In the genomic region with DNA sequence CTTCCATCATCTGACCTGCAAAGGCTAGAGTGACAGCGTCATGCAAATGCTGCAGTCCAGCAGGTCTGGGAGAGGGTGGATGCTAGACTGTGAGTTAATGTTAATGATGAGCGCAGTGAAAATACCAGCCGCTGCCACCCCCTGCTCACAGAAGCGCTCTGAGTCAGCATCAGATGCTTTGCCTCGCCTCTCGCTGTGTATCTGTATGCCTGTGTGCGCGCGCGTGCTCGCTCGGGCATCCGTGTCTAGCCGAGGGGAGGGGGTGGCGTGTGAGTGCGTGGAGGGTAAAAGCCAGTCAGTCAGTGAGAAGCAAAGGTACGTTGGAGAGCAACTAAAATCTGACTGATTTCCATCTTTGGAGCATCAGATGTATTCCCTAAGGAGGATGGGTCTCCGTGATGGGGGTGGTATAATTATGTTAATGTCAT, we compare ENCODE assay signal across 8 cellular contexts.
DNase-seq lines count a peak whose midpoint lies in the region; ATAC-seq and TF ChIP-seq lines count a peak whose summit lies in the region.

No MANE protein-coding gene starts in this region.

- H3K4me3 ChIP-seq in urinary bladder (ENCODE audit: low read depth, low read length), result peak overlapping the region; percentile 28

- no peaks in the 10 kb centered on the region for H3K9me3 Mint-ChIP-seq in endothelial cell (ENCODE audit: unreplicated experiment)

- no peak for TF ChIP-seq CTCF in endothelial cell (IDR thresholded peaks at IDR 0.05; ENCODE audit: unreplicated experiment)

- H3K4me1 Mint-ChIP-seq in endothelial cell (ENCODE audit: unreplicated experiment), result no peaks in the 10 kb centered on the region

- H3K36me3 ChIP-seq in urinary bladder (ENCODE audit: insufficient read depth), result no peaks in the 10 kb centered on the region

- no peak overlapping the region for H3K4me3 Mint-ChIP-seq in endothelial cell (ENCODE audit: unreplicated experiment)

- H3K36me3 Mint-ChIP-seq in endothelial cell (ENCODE audit: low read depth, unreplicated experiment), result no peaks in the 10 kb centered on the region

- H3K27ac Mint-ChIP-seq in endothelial cell (ENCODE audit: unreplicated experiment), result no peak overlapping the region

- DNase-seq in DMS153 treated with DMSO at 0.1 percent for 48 hours (lab: John Stamatoyannopoulos, UW; ENCODE audit: unreplicated experiment) (peak; percentile 6), NCI-H526 treated with DMSO at 0.1 percent for 48 hours (lab: John Stamatoyannopoulos, UW) (peak; percentile 91), endothelial cell (ENCODE audit: low spot score) (peak; percentile 46), lung microvascular endothelial cell (ENCODE audit: low read depth in 2 of 2) (peak; percentile 42 to 92)
- no peak for DNase-seq in effector CD4-positive, alpha-beta T cell
- no peak for DNase-seq in activated naive CD4-positive, alpha-beta T cell treated with Interleukin-2 at 50 U/mL for 16 hours

- 16% methylated on average over 18 of the region's 18 CpGs for WGBS in urinary bladder

- no peak for ATAC-seq in HG03520 (IDR thresholded peaks at IDR 0.05; ENCODE audit: unreplicated experiment)

- H3K27me3 Mint-ChIP-seq in endothelial cell (ENCODE audit: unreplicated experiment), result no peaks in the 10 kb centered on the region

- no peak overlapping the region for H3K27ac ChIP-seq in urinary bladder (ENCODE audit: low read depth)

- H3K4me1 ChIP-seq in urinary bladder (ENCODE audit: insufficient read depth), result no peaks in the 10 kb centered on the region

Comparison
In these comparisons a context has a peak if more than half of its experiments do, and no peak if none do; other contexts are left out.
1. DNase-seq: peak in DMS153 treated with DMSO at 0.1 percent for 48 hours (single experiment), NCI-H526 treated with DMSO at 0.1 percent for 48 hours (single experiment), endothelial cell (single experiment) and lung microvascular endothelial cell (2 of 2); none in effector CD4-positive, alpha-beta T cell (single experiment) and activated naive CD4-positive, alpha-beta T cell treated with Interleukin-2 at 50 U/mL for 16 hours (single experiment).